Comparison of ENCODE assay signal across 8 cellular contexts in the genomic region with DNA sequence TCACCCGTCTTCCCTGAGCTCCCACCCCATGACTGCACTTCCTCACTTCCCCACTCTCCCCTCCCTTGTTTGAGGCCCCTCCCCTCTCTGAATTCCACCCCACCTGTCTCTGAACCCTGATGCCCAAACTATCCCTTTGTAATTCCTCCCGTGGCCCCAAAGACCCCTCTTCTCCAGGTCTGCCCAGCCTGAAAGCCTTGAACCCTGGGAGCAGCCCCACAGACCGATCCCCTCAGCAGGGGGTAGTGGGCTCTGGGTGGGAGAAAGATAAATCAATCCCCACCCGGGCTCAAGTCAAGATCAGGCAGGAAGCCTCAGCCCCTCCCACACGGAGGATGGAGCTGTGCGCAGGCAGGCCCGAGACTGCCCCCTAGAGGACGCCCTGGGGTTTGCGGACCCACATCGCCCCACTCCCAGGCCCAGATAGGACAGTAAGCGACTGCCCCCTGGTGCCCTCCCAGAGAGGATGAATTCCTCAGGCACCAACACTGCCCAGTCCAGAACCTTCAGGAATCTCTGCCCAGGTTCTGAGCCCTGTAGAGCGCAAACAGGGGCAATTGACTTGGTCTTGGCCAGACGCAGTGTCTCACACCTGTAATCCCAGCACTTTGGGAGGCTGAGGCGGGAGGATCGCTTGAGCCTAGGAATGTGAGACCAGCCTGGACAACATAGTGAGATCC. TPM values are rescaled to one million over a fixed set of nuclear protein-coding genes. Genes with fewer than 3 reads are reported as not detected.
A peak's percentile ranks its signal among the peaks of the same experiment; 100 is the strongest.
DNase-seq lines count a peak whose midpoint lies in the region; ATAC-seq, FAIRE-seq and TF ChIP-seq lines count a peak whose summit lies in the region.

No MANE protein-coding gene starts in this region.

- in situ Hi-C loops in ACHN (cut with HindIII; ENCODE audit: low pct_ligation_motif_present, low pct_unique_long_range_greater_than_20kb, low sequenced_read_pairs), result no loop called here

- H3K9me3 ChIP-seq in kidney (ENCODE audit: control insufficient read depth in 1 of 2, low read length in 2 of 2), result no peaks in the 10 kb centered on the region

- H3K4me3 ChIP-seq in bronchial epithelial cell (ENCODE audit: low read depth, low read length), result no peak overlapping the region
- H3K4me3 ChIP-seq in kidney (ENCODE audit: low read length in 2 of 2), result no peak overlapping the region

- no peak overlapping the region for H3K27ac ChIP-seq in kidney (ENCODE audit: low read depth in 2 of 2, low read length in 2 of 2)

- peaks cover 4 to 10% of the 10 kb centered on the region in 2 donors for H3K4me1 ChIP-seq in kidney (ENCODE audit: control insufficient read depth in 1 of 2, insufficient read depth in 1 of 2, low read depth in 1 of 2, low read length in 2 of 2)

- ATAC-seq in GM18870 (IDR thresholded peaks at IDR 0.05; ENCODE audit: unreplicated experiment), result peak; percentile 30
- ATAC-seq in HG03342 (IDR thresholded peaks at IDR 0.05; ENCODE audit: unreplicated experiment), result peak; percentile 43

- TF ChIP-seq CTCF in bronchial epithelial cell (IDR thresholded peaks at IDR 0.05; ENCODE audit: insufficient read depth, low read length, severe bottlenecking) (peak; percentile 100), kidney (IDR thresholded peaks at IDR 0.05; ENCODE audit: borderline replicate concordance, extremely low read depth, insufficient read depth) (peak; percentile 100)

- no peaks in the 10 kb centered on the region for H3K27me3 ChIP-seq in bronchial epithelial cell (ENCODE audit: control insufficient read depth, insufficient read depth, low read length)

- H3K36me3 ChIP-seq in bronchial epithelial cell (ENCODE audit: control insufficient read depth, insufficient read depth, low read length) (no peaks in the 10 kb centered on the region), kidney (ENCODE audit: control insufficient read depth in 1 of 2, insufficient read depth in 2 of 2, low read length in 2 of 2) (no peaks in the 10 kb centered on the region)

- intact Hi-C loops in kidney (cut with DNase I), result loop anchor here (10.0 kb wide), 1 partner anchor 139 kb away; no protein-coding TSS in a partner anchor

- no peak overlapping the region for H3K9ac ChIP-seq in kidney (ENCODE audit: low read length in 2 of 2)

- FAIRE-seq in bronchial epithelial cell (lab: Jason Lieb, UNC), result no peak
- FAIRE-seq in kidney (lab: Jason Lieb, UNC), result no peak

- DNase-seq in ACHN, result peak; percentile 97
- DNase-seq in NCI-H345 treated with DMSO at 0.1 percent for 48 hours (lab: John Stamatoyannopoulos, UW; ENCODE audit: unreplicated experiment), result peak; percentile 84
- DNase-seq in activated CD4-positive, CD25-positive, alpha-beta regulatory T cell (lab: John Stamatoyannopoulos, UW), result peak; percentile 92 to 96 (median 94)
- DNase-seq in bronchial epithelial cell (ENCODE audit: low read depth), result peak; percentile 77
- DNase-seq in kidney, result peak; percentile 98
- DNase-seq in stimulated activated CD4-positive, alpha-beta T cell treated with anti-CD3 and anti-CD28 coated beads, Interleukin-1b, Interleukin-23, amount 100 ng/mL, for 4 hours (ENCODE audit: low read depth in 2 of 2), result peak; percentile 97

RNA-seq across cellular contexts. Expression of a gene that starts 11.7 kb away (rescaled TPM):
- total RNA-seq in bronchial epithelial cell (36.1 and 164 TPM in 2 replicates), kidney (1,012 TPM)
- 1,561 TPM for polyA plus RNA-seq in kidney (ENCODE audit: insufficient read depth, low read depth, low replicate concordance)

RNA-seq across cellular contexts. Expression of a gene that starts 44.6 kb away (rescaled TPM):
- total RNA-seq in bronchial epithelial cell, result 112 and 142 TPM in 2 replicates
- total RNA-seq in kidney, result 94.2 TPM
- polyA plus RNA-seq in kidney (ENCODE audit: insufficient read depth, low read depth, low replicate concordance), result 45.4 TPM
